ENCODE assay signal across 23 cellular contexts in the genomic region with DNA sequence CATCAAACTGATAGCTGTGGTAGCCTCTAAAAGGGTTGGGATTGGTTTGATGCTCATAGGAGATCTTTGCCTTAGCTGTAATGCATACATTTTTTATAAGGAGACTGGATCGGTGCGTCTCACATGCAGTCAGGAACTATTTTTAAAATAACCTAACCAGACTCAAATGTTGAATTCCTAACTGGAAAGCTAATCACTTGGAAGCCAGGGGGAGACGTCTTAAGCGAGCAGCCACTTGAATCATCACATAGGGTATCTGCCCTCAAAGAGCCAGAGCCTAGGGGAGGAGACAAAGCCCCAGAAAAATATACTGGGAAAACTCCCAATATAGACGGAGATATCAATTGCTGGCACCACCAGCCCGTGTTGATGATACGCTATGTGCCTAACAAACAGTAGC.
DNase-seq lines count a peak whose midpoint lies in the region; ATAC-seq, FAIRE-seq and TF ChIP-seq lines count a peak whose summit lies in the region.
"Had no signal": no experiment of that assay in that cellular context is flagged by ENCODE, and none has a peak within 500 bp of the region (broad histone marks: within the 10 kb centered on the region; RNA-seq: fewer than 3 reads in every experiment).

No MANE protein-coding gene starts in this region.

- H3K4me1 ChIP-seq in hepatocyte (ENCODE audit: insufficient read depth) (no peaks in the 10 kb centered on the region), suprapubic skin (peaks cover under 1% of the 10 kb centered on the region), left lung (no peaks in the 10 kb centered on the region), HepG2 (ENCODE audit: insufficient read depth, low read length) (peaks cover 10% of the 10 kb centered on the region; the same call in 1 of the 2 replicates)
- H3K4me1 ChIP-seq: breast epithelium, transverse colon had no signal

- ATAC-seq in left lung (no peak), HepG2 (no peak)
- ATAC-seq: activated naive CD4-positive, alpha-beta T cell treated with anti-CD3 and anti-CD28 coated beads, Interleukin-2, amount 50 U/mL, for 72 hours; activated T-cell treated with anti-CD3 and anti-CD28 coated beads, Interleukin-2, amount 50 U/mL, for 72 hours; stimulated activated naive CD8-positive, alpha-beta T cell treated with anti-CD3 and anti-CD28 coated beads, Interleukin-15, amount 100 ng/mL, for 72 hours had no signal

- no peak overlapping the region for H3K9ac ChIP-seq in HepG2 (ENCODE audit: insufficient read depth, low read depth, low read length)

- intact Hi-C loops in left lung (cut with DNase I) (no loop called here), HepG2 (cut with micrococcal nuclease; ENCODE audit: unreplicated experiment) (no loop called here)

- H3K9me2 ChIP-seq in hepatocyte (replicated peaks; ENCODE audit: insufficient read depth) = no peaks in the 10 kb centered on the region

- 70% methylated on average over 7 of the region's 7 CpGs for WGBS in hepatocyte (ENCODE audit: low lambda C conversion rate, missing lambda C conversion rate)
- 43% methylated on average over 7 of the region's 7 CpGs for WGBS in suprapubic skin
- WGBS in HepG2 (ENCODE audit: low lambda C conversion rate) = 70% methylated on average over 7 of the region's 7 CpGs

- no peak overlapping the region for H2AFZ ChIP-seq in hepatocyte
- H2AFZ ChIP-seq in HepG2 (ENCODE audit: low read length) = no peak overlapping the region

- no peaks in the 10 kb centered on the region for H4K20me1 ChIP-seq in hepatocyte (ENCODE audit: insufficient read depth, poor library complexity, severe bottlenecking)
- no peaks in the 10 kb centered on the region for H4K20me1 ChIP-seq in HepG2 (ENCODE audit: insufficient read depth, low read length)

- FAIRE-seq in HepG2 (lab: Jason Lieb, UNC) = no peak

- H3K36me3 ChIP-seq in brain microvascular endothelial cell (replicated peaks) (no peaks in the 10 kb centered on the region), hepatocyte (replicated peaks; ENCODE audit: insufficient read depth, low read depth) (no peaks in the 10 kb centered on the region), suprapubic skin (no peaks in the 10 kb centered on the region), left lung (no peaks in the 10 kb centered on the region), HepG2 (replicated peaks in 1 of 2; ENCODE audit: control insufficient read depth in 1 of 2, insufficient read depth in 2 of 2, low read length in 2 of 2) (no peaks in the 10 kb centered on the region)
- H3K36me3 ChIP-seq: breast epithelium, transverse colon had no signal

- no peak overlapping the region for H3K4me3 ChIP-seq in brain microvascular endothelial cell (ENCODE audit: low read depth, low read length)
- H3K4me3 ChIP-seq in hepatocyte = no peak overlapping the region
- no peak overlapping the region for H3K4me3 ChIP-seq in suprapubic skin
- H3K4me3 ChIP-seq in left lung = no peak overlapping the region
- no peak overlapping the region for H3K4me3 ChIP-seq in HepG2 (replicated peaks in 1 of 3; ENCODE audit: insufficient read depth in 1 of 3, low read depth in 2 of 3, low read length in 3 of 3)
- H3K4me3 ChIP-seq: breast epithelium, dorsolateral prefrontal cortex, SK-N-MC, transverse colon had no signal

- DNase-seq in HCEC 1CT = peak; percentile 20
- peak; percentile 75 for DNase-seq in brain microvascular endothelial cell
- DNase-seq in hepatocyte (ENCODE audit: low spot score) = peak; percentile 39
- DNase-seq in suprapubic skin (ENCODE audit: low spot score in 2 of 2) = no peak
- no peak for DNase-seq in activated CD8-positive, alpha-beta memory T cell treated with anti-CD3 and anti-CD28 coated beads for 24 hours
- no peak for DNase-seq in left lung
- no peak for DNase-seq in HepG2 (ENCODE audit: low spot score)
- DNase-seq: activated T-cell treated with anti-CD3 and anti-CD28 coated beads, Interleukin-2, amount 50 U/mL, for 72 hours; C1 segment of cervical spinal cord; Calu3; dorsolateral prefrontal cortex; glutamatergic neuron; NCI-H1417 treated with DMSO at 0.1 percent for 48 hours; NCI-H2107; NCI-H510A; stimulated activated CD4-positive, alpha-beta T cell treated with anti-CD3 and anti-CD28 coated beads, Interleukin-4, amount 100 ng/mL, for 4 hours; stimulated activated naive CD8-positive, alpha-beta T cell treated with anti-CD3 and anti-CD28 coated beads, Interleukin-15, amount 100 ng/mL, for 72 hours; transverse colon had no signal

- TF ChIP-seq CTCF in brain microvascular endothelial cell (IDR thresholded peaks at IDR 0.05; ENCODE audit: low read depth, low read length, missing control alignments) (peak; percentile 25), hepatocyte (IDR thresholded peaks at IDR 0.05; ENCODE audit: poor library complexity) (no peak), suprapubic skin (IDR thresholded peaks at IDR 0.05) (no peak), left lung (IDR thresholded peaks at IDR 0.05) (no peak), HepG2 (CRISPR knock-in tag; IDR thresholded peaks at IDR 0.05) (no peak)

- POLR2A ChIA-PET in HepG2 (lab: Yijun Ruan, JAX) = no interaction called here

- no peak for TF ChIP-seq EP300 in suprapubic skin (IDR thresholded peaks at IDR 0.05)
- no peak for TF ChIP-seq EP300 in HepG2 (IDR thresholded peaks at IDR 0.05; ENCODE audit: low read depth in 2 of 2, low read length in 2 of 2)
- no peak for TF ChIP-seq EP300 in HepG2 (CRISPR knock-in tag; IDR thresholded peaks at IDR 0.05; ENCODE audit: borderline replicate concordance)

- H3K27me3 ChIP-seq in brain microvascular endothelial cell (replicated peaks) (no peaks in the 10 kb centered on the region), hepatocyte (no peaks in the 10 kb centered on the region), suprapubic skin (no peaks in the 10 kb centered on the region), left lung (no peaks in the 10 kb centered on the region), HepG2 (ENCODE audit: control insufficient read depth in 1 of 2, insufficient read depth in 2 of 2, low read length in 2 of 2) (no peaks in the 10 kb centered on the region; a peak in 2 of 5 replicates)
- H3K27me3 ChIP-seq: breast epithelium, dorsolateral prefrontal cortex, transverse colon had no signal

- in situ Hi-C loops in brain microvascular endothelial cell (cut with HindIII; ENCODE audit: low pct_ligation_motif_present, low sequenced_read_pairs) (no loop called here), HepG2 (cut with HindIII; ENCODE audit: extremely low pct_ligation_motif_present, low pct_unique_long_range_greater_than_20kb) (no loop called here)

- TF ChIP-seq RAD21 in HepG2 (CRISPR knock-in tag; IDR thresholded peaks at IDR 0.05) = no peak

- TF ChIP-seq POLR2A in suprapubic skin (IDR thresholded peaks at IDR 0.05) (no peak), HepG2 (IDR thresholded peaks at IDR 0.05; ENCODE audit: insufficient read depth in 1 of 2, low read depth in 2 of 2, low read length in 2 of 2) (no peak)

- H3K9me3 ChIP-seq in hepatocyte (ENCODE audit: low read depth) = no peaks in the 10 kb centered on the region
- no peaks in the 10 kb centered on the region for H3K9me3 ChIP-seq in suprapubic skin
- no peaks in the 10 kb centered on the region for H3K9me3 ChIP-seq in left lung
- no peaks in the 10 kb centered on the region for H3K9me3 ChIP-seq in HepG2 (ENCODE audit: low read length)
- H3K9me3 ChIP-seq: breast epithelium, transverse colon had no signal

- H3K79me2 ChIP-seq in hepatocyte (no peaks in the 10 kb centered on the region), HepG2 (ENCODE audit: insufficient read depth, low read length) (no peaks in the 10 kb centered on the region)

- no TSS peak for BruUV-seq in HepG2 (replicated peaks; lab: Mats Ljungman, UMichigan)

- H3K4me2 ChIP-seq in hepatocyte (no peak overlapping the region), HepG2 (ENCODE audit: low read depth, low read length) (no peak overlapping the region)

- H3K27ac ChIP-seq in brain microvascular endothelial cell (no peak overlapping the region), hepatocyte (peak overlapping the region; percentile 27), suprapubic skin (no peak overlapping the region), left lung (no peak overlapping the region), HepG2 (ENCODE audit: extremely low read length, insufficient read depth, low read length) (no peak overlapping the region)
- H3K27ac ChIP-seq: breast epithelium, dorsolateral prefrontal cortex, epithelial cell of prostate, HL-60, SK-N-MC, transverse colon had no signal

- CTCF ChIA-PET in HepG2 (lab: Yijun Ruan, JAX; ENCODE audit: low intra/inter-chr PET ratio, low total read pairs) = no interaction called here

TF ChIP-seq in HepG2, 621 proteins besides CTCF, POLR2A, EP300 and RAD21 (continues in another document):
- no peak for TF ChIP-seq HOXA5 (CRISPR knock-in tag; IDR thresholded peaks at IDR 0.05)
- no peak for TF ChIP-seq SOX6 (IDR thresholded peaks at IDR 0.05)
- TF ChIP-seq SOX6 (CRISPR knock-in tag; IDR thresholded peaks at IDR 0.05) = no peak
- TF ChIP-seq ZNF75D (CRISPR knock-in tag; IDR thresholded peaks at IDR 0.05; ENCODE audit: borderline replicate concordance) = no peak
- TF ChIP-seq ZNF496 (CRISPR knock-in tag; IDR thresholded peaks at IDR 0.05; ENCODE audit: insufficient replicate concordance) = no peak
- TF ChIP-seq SAFB2 (CRISPR knock-in tag; IDR thresholded peaks at IDR 0.05; ENCODE audit: borderline replicate concordance, low read depth) = no peak
- TF ChIP-seq ZNF296 (CRISPR knock-in tag; conservative IDR thresholded peaks at IDR 0.05) = no peak
- TF ChIP-seq, protein P1, sequence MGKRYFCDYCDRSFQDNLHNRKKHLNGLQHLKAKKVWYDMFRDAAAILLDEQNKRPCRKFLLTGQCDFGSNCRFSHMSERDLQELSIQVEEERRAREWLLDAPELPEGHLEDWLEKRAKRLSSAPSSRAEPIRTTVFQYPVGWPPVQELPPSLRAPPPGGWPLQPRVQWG (CRISPR knock-in tag; IDR thresholded peaks at IDR 0.05; ENCODE audit: borderline replicate concordance, low read depth) = no peak
- no peak for TF ChIP-seq HDAC6 (IDR thresholded peaks at IDR 0.05; ENCODE audit: low read depth, low read length)
- no peak for TF ChIP-seq RNF219 (CRISPR knock-in tag; IDR thresholded peaks at IDR 0.05)

Comparison
In these comparisons a context has a peak if more than half of its experiments do, and no peak if none do; other contexts are left out.
1. DNase-seq: peak in HCEC 1CT (single experiment), brain microvascular endothelial cell (single experiment) and hepatocyte (single experiment); none in suprapubic skin (0 of 2), activated CD8-positive, alpha-beta memory T cell treated with anti-CD3 and anti-CD28 coated beads for 24 hours (single experiment), left lung (0 of 2) and HepG2 (single experiment).